1 cellular context compared by ENCODE assay signal in genomic region chr1:112803906-112804762, GRCh38.
TF ChIP-seq lines count a peak whose summit lies in the region.

No MANE protein-coding gene starts in this region.

TF ChIP-seq in K562, 482 proteins besides CTCF, POLR2A, EP300 and RAD21 (continued from another document and continues in another):
- peak; percentile 45 to 82; a peak in 2 of 4 replicates for TF ChIP-seq FOXK2 (conservative IDR thresholded peaks at IDR 0.05 in 1 of 2, IDR thresholded peaks at IDR 0.05 in 1 of 2; ENCODE audit: low read depth in 2 of 2)
- no peak for TF ChIP-seq ZNF778 (CRISPR knock-in tag; IDR thresholded peaks at IDR 0.05)
- no peak for TF ChIP-seq TBL1XR1 (IDR thresholded peaks at IDR 0.05; ENCODE audit: low read length in 2 of 2)
- TF ChIP-seq SMAD4 (CRISPR knock-in tag; conservative IDR thresholded peaks at IDR 0.05) = no peak
- no peak for TF ChIP-seq RREB1 (CRISPR knock-in tag; IDR thresholded peaks at IDR 0.05)
- TF ChIP-seq TEAD4 (IDR thresholded peaks at IDR 0.05; ENCODE audit: low read length) = 0 out of 2 replicates have a peak, but pooled peaks have one; percentile 25
- no peak for TF ChIP-seq TEAD4 (CRISPR knock-in tag; IDR thresholded peaks at IDR 0.05; ENCODE audit: borderline replicate concordance)
- peak; percentile 99 for TF ChIP-seq DEAF1 (CRISPR knock-in tag; IDR thresholded peaks at IDR 0.05)
- TF ChIP-seq ZNF146 (CRISPR knock-in tag; IDR thresholded peaks at IDR 0.05; ENCODE audit: unreplicated experiment) = no peak
- no peak for TF ChIP-seq SLC30A9 (CRISPR knock-in tag; IDR thresholded peaks at IDR 0.05)
- peak; percentile 53; the same call in 1 of the 2 replicates for TF ChIP-seq MITF (IDR thresholded peaks at IDR 0.05)
- no peak for TF ChIP-seq MNT (conservative IDR thresholded peaks at IDR 0.05)
- TF ChIP-seq TCF15 (CRISPR knock-in tag; IDR thresholded peaks at IDR 0.05) = no peak
- no peak for TF ChIP-seq ZNF23 (CRISPR knock-in tag; IDR thresholded peaks at IDR 0.05)
- TF ChIP-seq ZNF518B (CRISPR knock-in tag; IDR thresholded peaks at IDR 0.05) = no peak
- TF ChIP-seq ZNF175 (CRISPR knock-in tag; IDR thresholded peaks at IDR 0.05; ENCODE audit: low read depth) = no peak
- TF ChIP-seq MLLT1 (IDR thresholded peaks at IDR 0.05) = no peak
- no peak for TF ChIP-seq ZBTB8A (IDR thresholded peaks at IDR 0.05; ENCODE audit: partially characterized antibody)
- TF ChIP-seq CBX5 (IDR thresholded peaks at IDR 0.05; ENCODE audit: borderline replicate concordance, low read depth) = no peak
- no peak for TF ChIP-seq TAF9B (IDR thresholded peaks at IDR 0.05; ENCODE audit: partially characterized antibody)
- no peak for TF ChIP-seq CBX3 (IDR thresholded peaks at IDR 0.05; ENCODE audit: borderline replicate concordance in 1 of 2, low read length in 2 of 2)
- TF ChIP-seq ZNF445 (CRISPR knock-in tag; IDR thresholded peaks at IDR 0.05; ENCODE audit: low read depth) = no peak
- no peak for TF ChIP-seq DPF2 (IDR thresholded peaks at IDR 0.05)
- TF ChIP-seq ZNF280B (CRISPR knock-in tag; IDR thresholded peaks at IDR 0.05) = no peak
- TF ChIP-seq ZNF263 (CRISPR knock-in tag; IDR thresholded peaks at IDR 0.05; ENCODE audit: borderline replicate concordance) = peak; percentile 41; the same call in 1 of the 2 replicates
- no peak for TF ChIP-seq ZNF830 (CRISPR knock-in tag; IDR thresholded peaks at IDR 0.05)
- TF ChIP-seq USF1 (CRISPR knock-in tag; IDR thresholded peaks at IDR 0.05) = peak; percentile 46; the same call in 1 of the 2 replicates
- TF ChIP-seq THRA (IDR thresholded peaks at IDR 0.05) = no peak
- no peak for TF ChIP-seq CEBPZ (IDR thresholded peaks at IDR 0.05; ENCODE audit: borderline replicate concordance, low read depth, low read length)
- no peak for TF ChIP-seq GATAD2A (IDR thresholded peaks at IDR 0.05)
- 0 out of 2 replicates have a peak, but pooled peaks have one; percentile 19 for TF ChIP-seq ZNF354B (CRISPR knock-in tag; IDR thresholded peaks at IDR 0.05)
- no peak for TF ChIP-seq ZNF3 (CRISPR knock-in tag; IDR thresholded peaks at IDR 0.05)
